1 cellular context compared by ENCODE assay signal in the genomic region with DNA sequence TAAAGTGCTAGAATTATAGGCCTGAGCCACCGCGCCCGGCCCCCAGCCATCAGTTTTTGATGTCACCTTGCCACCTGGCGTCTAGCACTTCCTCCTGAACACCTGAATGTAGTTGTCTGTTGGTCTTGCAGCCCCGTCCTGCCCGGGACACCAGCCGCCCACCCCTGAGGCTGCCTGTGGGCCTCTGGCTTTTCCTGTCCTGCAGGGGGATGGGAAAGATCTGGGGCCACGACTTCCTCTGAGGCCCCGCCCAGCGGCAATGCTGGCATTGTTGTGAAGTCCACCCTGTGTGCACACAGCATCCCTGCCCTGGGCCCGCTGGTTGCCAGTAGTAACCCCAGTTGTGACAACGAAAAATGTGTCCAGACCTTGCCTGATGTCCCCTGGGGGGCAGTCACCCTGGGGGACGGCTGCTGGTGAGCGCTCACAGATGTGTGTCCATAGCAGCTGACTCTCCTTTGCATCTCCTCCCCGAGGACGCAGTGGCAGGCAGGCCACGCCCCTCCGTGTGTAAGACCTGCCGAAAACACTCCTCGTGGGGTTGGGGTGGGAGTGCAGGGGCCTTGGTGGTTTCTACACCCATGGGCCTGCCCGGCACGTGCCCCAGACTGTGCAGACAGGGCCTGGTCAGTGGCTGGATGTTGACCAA.
A peak's percentile ranks its signal among the peaks of the same experiment; 100 is the strongest.
TF ChIP-seq lines count a peak whose summit lies in the region.

No MANE protein-coding gene starts in this region.

TF ChIP-seq in HepG2, 621 proteins besides CTCF, POLR2A, EP300 and RAD21:
- no peak for TF ChIP-seq CBX5 (CRISPR knock-in tag; IDR thresholded peaks at IDR 0.05; ENCODE audit: borderline replicate concordance)
- TF ChIP-seq AGO2 (optimal IDR thresholded peaks at IDR 0.05; ENCODE audit: low read depth, low read length) = peak; percentile 46
- TF ChIP-seq ZNF30 (CRISPR knock-in tag; IDR thresholded peaks at IDR 0.05) = no peak
- no peak for TF ChIP-seq ZNF484 (CRISPR knock-in tag; IDR thresholded peaks at IDR 0.05; ENCODE audit: borderline replicate concordance, low read depth)
